ENCODE assay signal across 21 cellular contexts in genomic region chr1:200922406-200922805, GRCh38. TPM values are rescaled to one million over a fixed set of nuclear protein-coding genes. Genes with fewer than 3 reads are reported as not detected.
DNase-seq lines count a peak whose midpoint lies in the region; ATAC-seq and TF ChIP-seq lines count a peak whose summit lies in the region.
"Had no signal": no experiment of that assay in that cellular context is flagged by ENCODE, and none has a peak within 500 bp of the region (broad histone marks: within the 10 kb centered on the region; RNA-seq: fewer than 3 reads in every experiment).

No MANE protein-coding gene starts in this region.

- no peaks in the 10 kb centered on the region for H3K9me3 ChIP-seq in BLaER1 treated with 17β-estradiol and CSF1 and Interleukin-3, amounts not matched to agents 10 nM and 100 nM (replicated peaks in 1 of 11)
- no peaks in the 10 kb centered on the region for H3K9me3 ChIP-seq in spleen

- no peak overlapping the region for H3K4me3 ChIP-seq in BLaER1 treated with 17β-estradiol and CSF1 and Interleukin-3, amounts not matched to agents 10 nM and 100 nM
- no peak overlapping the region for H3K4me3 ChIP-seq in spleen
- H3K4me3 ChIP-seq: GM12878, GM23338 had no signal

- H4K20me1 ChIP-seq in BLaER1 treated with 17β-estradiol and CSF1 and Interleukin-3, amounts not matched to agents 10 nM and 100 nM = no peaks in the 10 kb centered on the region

- no peak for TF ChIP-seq CTCF in spleen (IDR thresholded peaks at IDR 0.05 in 8 of 11, conservative IDR thresholded peaks at IDR 0.05 in 3 of 11)

- H3K27ac ChIP-seq in BLaER1 treated with 17β-estradiol and CSF1 and Interleukin-3, amounts not matched to agents 10 nM and 100 nM = 0 out of 22 replicates have a peak overlapping the region, but pooled peaks of 1 of the 11 experiments have one; percentile 13
- H3K27ac ChIP-seq in spleen = no peak overlapping the region
- H3K27ac ChIP-seq: 22Rv1 had no signal

- intact Hi-C loops in spleen (cut with DNase I; ENCODE audit: low total_unique reads) = no loop called here

- TF ChIP-seq POLR2A in spleen (IDR thresholded peaks at IDR 0.05) = no peak

- no peaks in the 10 kb centered on the region for H3K36me3 ChIP-seq in BLaER1 treated with 17β-estradiol and CSF1 and Interleukin-3, amounts not matched to agents 10 nM and 100 nM
- H3K36me3 ChIP-seq in spleen = no peaks in the 10 kb centered on the region

- WGBS in spleen, 5 donors = 31 to 79% (median 43%) methylated on average over 2 of the region's 2 CpGs

- H3K9ac ChIP-seq in BLaER1 treated with 17β-estradiol and CSF1 and Interleukin-3, amounts not matched to agents 10 nM and 100 nM = no peak overlapping the region

- no peak for ATAC-seq in HG02852 (IDR thresholded peaks at IDR 0.05; ENCODE audit: unreplicated experiment)
- ATAC-seq: GM12878 had no signal

- H3K4me1 ChIP-seq in BLaER1 treated with 17β-estradiol and CSF1 and Interleukin-3, amounts not matched to agents 10 nM and 100 nM = peaks cover 13 to 49% (median 32%) of the 10 kb centered on the region in 10 experiments; a peak in 19 of 20 replicates
- H3K4me1 ChIP-seq in spleen = no peaks in the 10 kb centered on the region

- H3K4me2 ChIP-seq in BLaER1 treated with 17β-estradiol and CSF1 and Interleukin-3, amounts not matched to agents 10 nM and 100 nM = peak overlapping the region in 10 of 11 experiments; percentile 33 to 62 (median 46); a peak in 14 of 22 replicates
- H3K4me2 ChIP-seq: GM23338 had no signal

- peak; percentile 20 for DNase-seq in activated CD4-positive, CD25-positive, alpha-beta regulatory T cell treated with anti-CD3 and anti-CD28 coated beads, Interleukin-2, amount 50 U/mL, for 72 hours
- DNase-seq in activated CD4-positive, CD25-positive, alpha-beta regulatory T cell (lab: John Stamatoyannopoulos, UW) = no peak
- DNase-seq in islet precursor cell (peak; percentile 51), spleen (peak; percentile 32), NCI-H1105 treated with DMSO at 0.1 percent for 48 hours (lab: John Stamatoyannopoulos, UW) (no peak), T-helper 1 cell (no peak)
- DNase-seq: AML-193; C1 segment of cervical spinal cord; Calu3; CD4-positive, alpha-beta T cell; DMS79; H7 had no signal

- H3K27me3 ChIP-seq in BLaER1 treated with 17β-estradiol and CSF1 and Interleukin-3, amounts not matched to agents 10 nM and 100 nM = no peaks in the 10 kb centered on the region
- H3K27me3 ChIP-seq in spleen (replicated peaks in 1 of 7) = no peaks in the 10 kb centered on the region

RNA-seq across cellular contexts. Expression of gene INAVA, which starts 27.7 kb away (rescaled TPM):
- total RNA-seq in spleen = 1 to 10 TPM in 1 of 7 donors, under 1 TPM in 3, not detected in 3; 0.32 to 1.4 (median 0.72) TPM
- polyA plus RNA-seq in spleen = under 1 TPM; 0.39 to 0.42 (median 0.39) TPM
- polyA plus RNA-seq: IgD-negative memory B cell had no signal

RNA-seq across cellular contexts. Expression of gene GPR25, which starts 49.6 kb away (rescaled TPM):
- 1 to 10 TPM in 1 of 7 donors, under 1 TPM in 4, not detected in 2; 0.50 to 3.6 (median 0.80) TPM for total RNA-seq in spleen
- under 1 TPM; 0.09 to 0.38 (median 0.14) TPM for polyA plus RNA-seq in spleen
- total RNA-seq: A673, Calu3, G401, GM12878, GM23338, H7, HT-29 had no signal
- polyA plus RNA-seq: GM12878, GM23338 had no signal

Comparison
In these comparisons a context has a peak if more than half of its experiments do, and no peak if none do; other contexts are left out.
1. DNase-seq: peak in activated CD4-positive, CD25-positive, alpha-beta regulatory T cell treated with anti-CD3 and anti-CD28 coated beads, Interleukin-2, amount 50 U/mL, for 72 hours (single experiment), islet precursor cell (single experiment) and spleen (single experiment); none in activated CD4-positive, CD25-positive, alpha-beta regulatory T cell (0 of 4), NCI-H1105 treated with DMSO at 0.1 percent for 48 hours (single experiment) and T-helper 1 cell (0 of 5).